Comparison of ENCODE assay signal across 16 cellular contexts in the genomic region with DNA sequence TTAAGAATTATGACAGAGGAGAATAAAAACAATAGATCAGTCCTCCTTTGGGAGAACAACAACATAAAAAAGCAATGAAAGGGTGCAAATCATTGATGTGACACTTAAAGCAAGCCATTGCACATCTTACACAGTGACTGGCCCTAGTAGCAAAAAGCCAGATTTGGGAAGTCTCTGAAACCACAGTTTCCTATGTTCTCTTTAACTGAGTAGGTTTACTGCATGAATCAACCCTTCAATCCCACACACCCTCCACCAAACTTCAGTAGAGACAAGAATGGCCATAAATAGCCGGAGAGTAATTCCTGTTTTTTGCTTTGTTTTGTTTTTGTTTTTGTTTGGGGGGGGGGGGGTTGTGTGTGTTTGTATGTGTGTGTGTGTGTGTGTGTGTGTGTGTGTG.
DNase-seq lines count a peak whose midpoint lies in the region; ATAC-seq lines count a peak whose summit lies in the region.
"Had no signal": no experiment of that assay in that cellular context is flagged by ENCODE, and none has a peak within 500 bp of the region (broad histone marks: within the 10 kb centered on the region; RNA-seq: fewer than 3 reads in every experiment).

No MANE protein-coding gene starts in this region.

- H3K4me2 ChIP-seq in BLaER1 treated with 17β-estradiol and CSF1 and Interleukin-3, amounts not matched to agents 10 nM and 100 nM = peak overlapping the region; percentile 7 to 84 (median 49); a peak in 20 of 22 replicates
- H3K4me2 ChIP-seq: SK-N-SH had no signal

- H3K27ac ChIP-seq in BLaER1 treated with 17β-estradiol and CSF1 and Interleukin-3, amounts not matched to agents 10 nM and 100 nM = peak overlapping the region in 8 of 11 experiments; percentile 4 to 61 (median 35); a peak in 10 of 22 replicates
- H3K27ac ChIP-seq: GM23248 had no signal

- DNase-seq in M059J (ENCODE audit: low read depth) = peak; percentile 7
- DNase-seq in NOMO-1 treated with DMSO at 0.1 percent for 48 hours (lab: John Stamatoyannopoulos, UW; ENCODE audit: unreplicated experiment) = peak; percentile 89
- DNase-seq in SKM-1 treated with dmso at 0.1 percent for 144 hours (lab: John Stamatoyannopoulos, UW; ENCODE audit: unreplicated experiment) = peak; percentile 83
- no peak for DNase-seq in A172 (ENCODE audit: low spot score)
- no peak for DNase-seq in T1000 (lab: John Stamatoyannopoulos, UW)
- no peak for DNase-seq in OCI-M2 (lab: John Stamatoyannopoulos, UW; ENCODE audit: unreplicated experiment)
- DNase-seq: C1 segment of cervical spinal cord, GF-D8, GM23248, NCI-H1436, NCI-H2081, NCI-H510A, SK-N-SH had no signal

- H3K4me1 ChIP-seq in BLaER1 treated with 17β-estradiol and CSF1 and Interleukin-3, amounts not matched to agents 10 nM and 100 nM = peaks cover 22 to 39% (median 30%) of the 10 kb centered on the region in 10 experiments

- no peak for ATAC-seq in GM21619 (IDR thresholded peaks at IDR 0.05; ENCODE audit: unreplicated experiment)
- ATAC-seq: HCT116 had no signal

- no peaks in the 10 kb centered on the region for H3K27me3 ChIP-seq in BLaER1 treated with 17β-estradiol and CSF1 and Interleukin-3, amounts not matched to agents 10 nM and 100 nM

- H3K9ac ChIP-seq in BLaER1 treated with 17β-estradiol and CSF1 and Interleukin-3, amounts not matched to agents 10 nM and 100 nM = no peak overlapping the region
- H3K9ac ChIP-seq: GM23248, SK-N-SH had no signal

- no peak overlapping the region for H3K4me3 ChIP-seq in BLaER1 treated with 17β-estradiol and CSF1 and Interleukin-3, amounts not matched to agents 10 nM and 100 nM
- H3K4me3 ChIP-seq: GM23248 had no signal

- no peaks in the 10 kb centered on the region for H3K36me3 ChIP-seq in BLaER1 treated with 17β-estradiol and CSF1 and Interleukin-3, amounts not matched to agents 10 nM and 100 nM

- no peaks in the 10 kb centered on the region; a peak in 2 of 22 replicates for H3K9me3 ChIP-seq in BLaER1 treated with 17β-estradiol and CSF1 and Interleukin-3, amounts not matched to agents 10 nM and 100 nM (replicated peaks in 1 of 11)
- H3K9me3 ChIP-seq: SK-N-SH had no signal

- H4K20me1 ChIP-seq in BLaER1 treated with 17β-estradiol and CSF1 and Interleukin-3, amounts not matched to agents 10 nM and 100 nM = no peaks in the 10 kb centered on the region

Comparison
In these comparisons a context has a peak if more than half of its experiments do, and no peak if none do; other contexts are left out.
1. DNase-seq: peak in M059J (single experiment), NOMO-1 treated with DMSO at 0.1 percent for 48 hours (single experiment) and SKM-1 treated with dmso at 0.1 percent for 144 hours (single experiment); none in A172 (single experiment), T1000 (single experiment) and OCI-M2 (single experiment).